Comparison of ENCODE assay signal across 18 cellular contexts in genomic region chr12:52360663-52361271, GRCh38. TPM values are rescaled to one million over a fixed set of nuclear protein-coding genes. Genes with fewer than 3 reads are reported as not detected.
"Had no signal": no experiment of that assay in that cellular context is flagged by ENCODE, and none has a peak within 500 bp of the region (broad histone marks: within the 10 kb centered on the region; RNA-seq: fewer than 3 reads in every experiment).

No MANE protein-coding gene starts in this region.

- H3K4me3 ChIP-seq: psoas muscle, right lobe of liver, testis, vagina had no signal

- H3K27ac Mint-ChIP-seq: activated naive CD4-positive, alpha-beta T cell treated with anti-CD3 and anti-CD28 coated beads for 36 hours; activated T-cell treated with anti-CD3 and anti-CD28 coated beads, Interleukin-2, amount 50 U/mL, for 72 hours; T-helper 2 cell treated with Interferon-gamma antibody and Interleukin-4, amounts not matched to agents 5 μg/mL and 100 μg/mL, for 36 hours had no signal

- ATAC-seq: right lobe of liver had no signal

- H3K9me3 ChIP-seq: psoas muscle, right lobe of liver, testis, vagina had no signal

- H3K27ac ChIP-seq: psoas muscle, right lobe of liver, testis, vagina had no signal

- H3K9me3 Mint-ChIP-seq: activated naive CD4-positive, alpha-beta T cell treated with anti-CD3 and anti-CD28 coated beads for 36 hours; activated T-cell treated with anti-CD3 and anti-CD28 coated beads, Interleukin-2, amount 50 U/mL, for 72 hours; naive B cell; T-helper 2 cell treated with Interferon-gamma antibody and Interleukin-4, amounts not matched to agents 5 μg/mL and 100 μg/mL, for 36 hours had no signal

- H3K36me3 ChIP-seq: right lobe of liver, vagina had no signal

- H3K4me3 Mint-ChIP-seq: activated naive CD4-positive, alpha-beta T cell treated with anti-CD3 and anti-CD28 coated beads for 36 hours; activated T-cell treated with anti-CD3 and anti-CD28 coated beads, Interleukin-2, amount 50 U/mL, for 72 hours; T-helper 2 cell treated with Interferon-gamma antibody and Interleukin-4, amounts not matched to agents 5 μg/mL and 100 μg/mL, for 36 hours had no signal

- H3K4me1 ChIP-seq: psoas muscle, testis, vagina had no signal

- H3K27me3 ChIP-seq: right lobe of liver, testis, vagina had no signal

- H3K36me3 Mint-ChIP-seq: naive B cell had no signal

- DNase-seq: activated CD4-positive, alpha-beta T cell treated with anti-CD3 and anti-CD28 coated beads for 1 hour; activated CD4-positive, alpha-beta T cell treated with anti-CD3 and anti-CD28 coated beads, Interleukin-2, amount 50 U/mL, for 48 hours; activated naive CD4-positive, alpha-beta T cell treated with anti-CD3 and anti-CD28 coated beads for 36 hours; activated T-cell treated with anti-CD3 and anti-CD28 coated beads, Interleukin-2, amount 50 U/mL, for 72 hours; effector memory CD4-positive, alpha-beta T cell; erythroblast; hippocampal formation; midbrain; naive B cell; psoas muscle; stimulated activated CD4-positive, alpha-beta T cell treated with anti-CD3 and anti-CD28 coated beads, Interleukin-2, amount 100 ng/mL, for 48 hours; stimulated activated naive CD4-positive, alpha-beta T cell treated with Interleukin-2 at 50 U/mL for 16 hours; SW 1271; testis had no signal

RNA-seq across cellular contexts. Expression of gene KRT85, which starts 6.5 kb away (rescaled TPM):
- total RNA-seq: activated naive CD4-positive, alpha-beta T cell treated with anti-CD3 and anti-CD28 coated beads for 36 hours; activated T-cell treated with anti-CD3 and anti-CD28 coated beads, Interleukin-2, amount 50 U/mL, for 72 hours; glomerular endothelial cell; psoas muscle; right lobe of liver; vagina had no signal
- polyA plus RNA-seq: psoas muscle had no signal

RNA-seq across cellular contexts. Expression of gene KRT84, which starts 24.7 kb away (rescaled TPM):
- total RNA-seq: activated naive CD4-positive, alpha-beta T cell treated with anti-CD3 and anti-CD28 coated beads for 36 hours; activated T-cell treated with anti-CD3 and anti-CD28 coated beads, Interleukin-2, amount 50 U/mL, for 72 hours; glomerular endothelial cell; psoas muscle; right lobe of liver; vagina had no signal
- polyA plus RNA-seq: psoas muscle had no signal

RNA-seq across cellular contexts. Expression of gene KRT83, which starts 39.6 kb away (rescaled TPM):
- total RNA-seq: activated naive CD4-positive, alpha-beta T cell treated with anti-CD3 and anti-CD28 coated beads for 36 hours; activated T-cell treated with anti-CD3 and anti-CD28 coated beads, Interleukin-2, amount 50 U/mL, for 72 hours; glomerular endothelial cell; psoas muscle; right lobe of liver; vagina had no signal
- polyA plus RNA-seq: psoas muscle had no signal

RNA-seq across cellular contexts. Expression of gene KRT82, which starts 45.4 kb away (rescaled TPM):
- total RNA-seq: activated naive CD4-positive, alpha-beta T cell treated with anti-CD3 and anti-CD28 coated beads for 36 hours; activated T-cell treated with anti-CD3 and anti-CD28 coated beads, Interleukin-2, amount 50 U/mL, for 72 hours; glomerular endothelial cell; psoas muscle; right lobe of liver; testis; vagina had no signal
- polyA plus RNA-seq: psoas muscle had no signal
